In genomic region chr2:48328159-48328816, GRCh38 we compare ENCODE assay signal across 10 cellular contexts. TPM values are rescaled to one million over a fixed set of nuclear protein-coding genes. Genes with fewer than 3 reads are reported as not detected.
DNase-seq lines count a peak whose midpoint lies in the region; ATAC-seq and TF ChIP-seq lines count a peak whose summit lies in the region.
"Had no signal": no experiment of that assay in that cellular context is flagged by ENCODE, and none has a peak within 500 bp of the region (broad histone marks: within the 10 kb centered on the region; RNA-seq: fewer than 3 reads in every experiment).

No MANE protein-coding gene starts in this region.

- DNase-seq in NCI-H82 (lab: John Stamatoyannopoulos, UW), result peak; percentile 28
- DNase-seq in NCI-H82 treated with DMSO at 0.1 percent for 48 hours (lab: John Stamatoyannopoulos, UW; ENCODE audit: unreplicated experiment), result no peak
- no peak for DNase-seq in neural progenitor cell (ENCODE audit: low spot score)
- DNase-seq in HFFc6, result no peak
- no peak for DNase-seq in NCI-H2081 treated with DMSO at 0.1 percent for 48 hours (lab: John Stamatoyannopoulos, UW)
- no peak for DNase-seq in DMS53 (lab: John Stamatoyannopoulos, UW)
- DNase-seq: NCI-H524 had no signal

- H3K27ac ChIP-seq in neural progenitor cell, result peak overlapping the region; percentile 79
- H3K27ac ChIP-seq: VCaP had no signal

- H3K9me2 ChIP-seq in Loucy (replicated peaks; ENCODE audit: low read depth, low read length), result no peaks in the 10 kb centered on the region

- TF ChIP-seq CTCF in Loucy (conservative IDR thresholded peaks at IDR 0.05; ENCODE audit: low read length) (no peak), neural progenitor cell (IDR thresholded peaks at IDR 0.05) (no peak), HFFc6 (IDR thresholded peaks at IDR 0.05) (no peak)

- peaks cover 45% of the 10 kb centered on the region for H3K4me1 ChIP-seq in Loucy (ENCODE audit: insufficient read depth, low read length, poor library complexity, severe bottlenecking)
- peaks cover 66% of the 10 kb centered on the region for H3K4me1 ChIP-seq in neural progenitor cell

- H3K36me3 Mint-ChIP-seq in neural progenitor cell (peaks cover 24% of the 10 kb centered on the region), HFFc6 (ENCODE audit: low read depth) (0 out of 2 replicates have a peak, but pooled peaks cover 4% of the 10 kb centered on the region)

- H4K20me1 ChIP-seq in Loucy (ENCODE audit: insufficient read depth, low read length, poor library complexity, severe bottlenecking) (peaks cover 81% of the 10 kb centered on the region), neural progenitor cell (ENCODE audit: low read depth) (no peaks in the 10 kb centered on the region)

- H3K27me3 Mint-ChIP-seq in neural progenitor cell (ENCODE audit: insufficient read depth, low read depth) (no peaks in the 10 kb centered on the region), HFFc6 (ENCODE audit: insufficient read depth) (no peaks in the 10 kb centered on the region)

- no peaks in the 10 kb centered on the region for H3K27me3 ChIP-seq in Loucy (ENCODE audit: insufficient read depth, low read length, poor library complexity, severe bottlenecking)
- no peaks in the 10 kb centered on the region for H3K27me3 ChIP-seq in neural progenitor cell

- H2AFZ ChIP-seq in Loucy (ENCODE audit: low read length) (no peak overlapping the region), neural progenitor cell (replicated peaks) (no peak overlapping the region)

- H3K4me2 ChIP-seq in Loucy (ENCODE audit: low read depth, low read length, poor library complexity, severe bottlenecking) (peak overlapping the region; percentile 31), neural progenitor cell (peak overlapping the region; percentile 68)

- peaks cover 96% of the 10 kb centered on the region for H3K79me2 ChIP-seq in Loucy (ENCODE audit: insufficient read depth, low read length)
- peaks cover 100% of the 10 kb centered on the region for H3K79me2 ChIP-seq in neural progenitor cell (ENCODE audit: low read depth)

- H3K9ac ChIP-seq in Loucy (ENCODE audit: low read depth, low read length, poor library complexity, severe bottlenecking), result no peak overlapping the region
- H3K9ac ChIP-seq in neural progenitor cell, result no peak overlapping the region

- H3K4me3 Mint-ChIP-seq in neural progenitor cell (peak overlapping the region; percentile 66), HFFc6 (no peak overlapping the region)

- H3K9me3 ChIP-seq in Loucy (ENCODE audit: insufficient read depth, low read depth, low read length), result no peaks in the 10 kb centered on the region
- H3K9me3 ChIP-seq in neural progenitor cell (ENCODE audit: low read depth), result no peaks in the 10 kb centered on the region

- H3K27ac Mint-ChIP-seq in neural progenitor cell, result peak overlapping the region; percentile 62
- H3K27ac Mint-ChIP-seq in HFFc6, result no peak overlapping the region

- H3K4me3 ChIP-seq in Loucy (ENCODE audit: low read length, poor library complexity, severe bottlenecking) (no peak overlapping the region), neural progenitor cell (peak overlapping the region; percentile 31)

- H3K9me3 Mint-ChIP-seq in neural progenitor cell (peaks cover 5% of the 10 kb centered on the region), HFFc6 (no peaks in the 10 kb centered on the region)

- ATAC-seq in HG02610 (IDR thresholded peaks at IDR 0.05; ENCODE audit: unreplicated experiment), result peak; percentile 63

- H3K4me1 Mint-ChIP-seq in neural progenitor cell, result peaks cover 37% of the 10 kb centered on the region
- H3K4me1 Mint-ChIP-seq in HFFc6 (ENCODE audit: low read depth), result peaks cover 27% of the 10 kb centered on the region

- peaks cover 3% of the 10 kb centered on the region; the same call in 1 of the 2 replicates for H3K36me3 ChIP-seq in Loucy (ENCODE audit: insufficient read depth, low read length)
- H3K36me3 ChIP-seq in neural progenitor cell, result no peaks in the 10 kb centered on the region

- H3F3A ChIP-seq in Loucy (ENCODE audit: low read depth) (no peaks in the 10 kb centered on the region), neural progenitor cell (ENCODE audit: low read depth) (peaks cover 9% of the 10 kb centered on the region)

RNA-seq across cellular contexts. Expression of gene FOXN2, which starts 13.8 kb away (rescaled TPM):
- 45.4 and 51.0 TPM in 2 replicates for total RNA-seq in neural progenitor cell (ENCODE audit: low replicate concordance)
- 10 to 100 TPM; 12.5 to 21.1 (median 16.9) TPM for total RNA-seq in HFFc6 (2021; fragmentation: NEBNext Ultra II Directional; extraction: Animal tissue kit (Norgen Biotek cat#: 25700))
